In the genomic region with DNA sequence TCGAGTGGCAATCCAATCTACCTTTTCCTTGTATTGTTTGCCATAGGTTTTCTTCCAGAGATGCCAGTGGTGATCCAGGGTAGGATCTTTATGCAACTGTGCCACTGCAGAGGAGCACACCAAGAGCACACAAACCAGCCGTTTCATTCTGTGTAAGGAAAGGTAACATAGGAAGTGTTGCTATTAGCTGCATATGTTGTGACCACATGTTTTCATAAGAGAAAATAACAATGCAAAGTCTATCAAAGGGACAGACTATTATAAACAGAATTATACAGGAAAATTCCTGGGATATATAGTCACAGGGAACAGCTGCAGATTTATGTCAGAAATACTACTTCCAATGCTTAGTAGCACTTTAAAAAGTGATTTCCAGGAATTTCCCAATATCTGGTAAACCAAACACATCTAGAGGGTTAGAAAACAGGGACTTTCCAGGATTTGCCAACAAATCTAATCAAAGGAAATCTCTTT, we compare ENCODE assay signal across 8 cellular contexts. TPM values are rescaled to one million over a fixed set of nuclear protein-coding genes. Genes with fewer than 3 reads are reported as not detected.
DNase-seq lines count a peak whose midpoint lies in the region; ATAC-seq lines count a peak whose summit lies in the region.

No MANE protein-coding gene starts in this region.

- peaks cover 8% of the 10 kb centered on the region for H3K9me3 Mint-ChIP-seq in activated CD4-positive, alpha-beta T cell treated with anti-CD3 and anti-CD28 coated beads, Interleukin-2, amount 10 ng/mL, durations not matched to agents 7 days and 5 days

- POLR2A ChIA-PET in activated CD4-positive, alpha-beta T cell treated with anti-CD3 and anti-CD28 coated beads, Interleukin-2, amount 10 ng/mL, durations not matched to agents 7 days and 5 days (lab: Charles Lee), result no interaction called here

- peak overlapping the region in 2 of 5 donors; percentile 62 to 80 for H3K9ac ChIP-seq in subcutaneous abdominal adipose tissue (ENCODE audit: low read length in 5 of 5)

- peak overlapping the region; percentile 52 to 77 (median 64) for H3K4me3 ChIP-seq in subcutaneous abdominal adipose tissue (ENCODE audit: low read depth in 1 of 5, low read length in 5 of 5)

- H3K27me3 ChIP-seq in subcutaneous abdominal adipose tissue (ENCODE audit: control insufficient read depth in 5 of 5, insufficient read depth in 4 of 5, low read length in 5 of 5), result no peaks in the 10 kb centered on the region

- intact Hi-C loops in posterior cingulate gyrus (cut with DNase I), result no loop called here

- H3K27ac ChIP-seq in subcutaneous abdominal adipose tissue (ENCODE audit: low read depth, low read length), result peak overlapping the region; percentile 68

- H3K4me3 Mint-ChIP-seq in activated CD4-positive, alpha-beta T cell treated with anti-CD3 and anti-CD28 coated beads, Interleukin-2, amount 10 ng/mL, durations not matched to agents 7 days and 5 days, result peak overlapping the region; percentile 88
- H3K4me3 Mint-ChIP-seq in T-helper 17 cell, result peak overlapping the region; percentile 99

- peaks cover 41% of the 10 kb centered on the region for H3K4me1 Mint-ChIP-seq in activated CD4-positive, alpha-beta T cell treated with anti-CD3 and anti-CD28 coated beads, Interleukin-2, amount 10 ng/mL, durations not matched to agents 7 days and 5 days
- peaks cover 35% of the 10 kb centered on the region for H3K4me1 Mint-ChIP-seq in T-helper 17 cell

- DNase-seq in activated CD4-positive, alpha-beta T cell treated with anti-CD3 and anti-CD28 coated beads, Interleukin-2, amount 10 ng/mL, durations not matched to agents 7 days and 5 days, result peak; percentile 7
- DNase-seq in activated CD4-positive, alpha-beta T cell treated with anti-CD3 and anti-CD28 coated beads for 1 hour, result no peak
- DNase-seq in T-helper 17 cell (no peak), glomerular visceral epithelial cell (ENCODE audit: extremely low spot score) (peak; percentile 72), posterior cingulate gyrus (no peak), COR-L47 (lab: John Stamatoyannopoulos, UW) (no peak)

- ATAC-seq in T-helper 17 cell (peak; percentile 65), GM19035 (IDR thresholded peaks at IDR 0.05; ENCODE audit: unreplicated experiment) (no peak)

- H3K4me1 ChIP-seq in subcutaneous abdominal adipose tissue (ENCODE audit: control insufficient read depth in 5 of 5, insufficient read depth in 5 of 5, low read length in 5 of 5), result peaks cover 0 to 16% (median 7%) of the 10 kb centered on the region in 5 donors

- H3K27ac Mint-ChIP-seq in activated CD4-positive, alpha-beta T cell treated with anti-CD3 and anti-CD28 coated beads, Interleukin-2, amount 10 ng/mL, durations not matched to agents 7 days and 5 days, result peak overlapping the region; percentile 92
- H3K27ac Mint-ChIP-seq in T-helper 17 cell, result peak overlapping the region; percentile 99

- H3K36me3 Mint-ChIP-seq in activated CD4-positive, alpha-beta T cell treated with anti-CD3 and anti-CD28 coated beads, Interleukin-2, amount 10 ng/mL, durations not matched to agents 7 days and 5 days (ENCODE audit: low read depth), result peaks cover 43% of the 10 kb centered on the region
- peaks cover 11% of the 10 kb centered on the region for H3K36me3 Mint-ChIP-seq in T-helper 17 cell (ENCODE audit: low read depth)

- no peaks in the 10 kb centered on the region for H3K36me3 ChIP-seq in subcutaneous abdominal adipose tissue (ENCODE audit: control insufficient read depth in 5 of 5, insufficient read depth in 5 of 5, low read length in 5 of 5)

- H3K27me3 Mint-ChIP-seq in activated CD4-positive, alpha-beta T cell treated with anti-CD3 and anti-CD28 coated beads, Interleukin-2, amount 10 ng/mL, durations not matched to agents 7 days and 5 days, result peaks cover 4% of the 10 kb centered on the region
- no peaks in the 10 kb centered on the region for H3K27me3 Mint-ChIP-seq in T-helper 17 cell

- CTCF ChIA-PET in activated CD4-positive, alpha-beta T cell treated with anti-CD3 and anti-CD28 coated beads, Interleukin-2, amount 10 ng/mL, durations not matched to agents 7 days and 5 days (lab: Charles Lee), result interaction anchor here (0.8 to 1.1 kb wide), 2 partner anchors 9 to 11 kb away, joined by 3 to 4 read pairs; no protein-coding TSS in a partner anchor

- H3K9me3 ChIP-seq in T-helper 17 cell (ENCODE audit: control insufficient read depth, low read length, poor library complexity, severe bottlenecking) (no peaks in the 10 kb centered on the region), subcutaneous abdominal adipose tissue (ENCODE audit: control insufficient read depth in 5 of 5, low read length in 5 of 5) (no peaks in the 10 kb centered on the region)

RNA-seq across cellular contexts. Expression of a gene that starts 0.9 kb away (rescaled TPM):
- 100 to 1,000 TPM; 111 to 117 TPM for total RNA-seq in activated CD4-positive, alpha-beta T cell treated with anti-CD3 and anti-CD28 coated beads, Interleukin-2, amount 10 ng/mL, durations not matched to agents 7 days and 5 days
- 100 to 1,000 TPM; 103 to 139 TPM for total RNA-seq in T-helper 17 cell

RNA-seq across cellular contexts. Expression of a gene that starts 43.4 kb away (rescaled TPM):
- 1 to 10 TPM; 5.1 to 5.8 TPM for total RNA-seq in activated CD4-positive, alpha-beta T cell treated with anti-CD3 and anti-CD28 coated beads, Interleukin-2, amount 10 ng/mL, durations not matched to agents 7 days and 5 days
- 10 to 100 TPM in 1 of 2 donors, 1 to 10 TPM in 1; 8.7 to 10.4 TPM for total RNA-seq in T-helper 17 cell

RNA-seq across cellular contexts. Expression of a gene that starts 44.0 kb away (rescaled TPM):
- total RNA-seq in activated CD4-positive, alpha-beta T cell treated with anti-CD3 and anti-CD28 coated beads, Interleukin-2, amount 10 ng/mL, durations not matched to agents 7 days and 5 days, result under 1 TPM; 0.37 to 0.40 TPM
- total RNA-seq in T-helper 17 cell, result under 1 TPM in 1 of 2 donors, not detected in 1; 0.80 TPM

Comparison
In these comparisons a context has a peak if more than half of its experiments do, and no peak if none do; other contexts are left out.
1. DNase-seq: peak in activated CD4-positive, alpha-beta T cell treated with anti-CD3 and anti-CD28 coated beads, Interleukin-2, amount 10 ng/mL, durations not matched to agents 7 days and 5 days (single experiment) and glomerular visceral epithelial cell (single experiment); none in activated CD4-positive, alpha-beta T cell treated with anti-CD3 and anti-CD28 coated beads for 1 hour (single experiment), T-helper 17 cell (0 of 3), posterior cingulate gyrus (0 of 10) and COR-L47 (single experiment).